8 cellular contexts compared by ENCODE assay signal in the genomic region with DNA sequence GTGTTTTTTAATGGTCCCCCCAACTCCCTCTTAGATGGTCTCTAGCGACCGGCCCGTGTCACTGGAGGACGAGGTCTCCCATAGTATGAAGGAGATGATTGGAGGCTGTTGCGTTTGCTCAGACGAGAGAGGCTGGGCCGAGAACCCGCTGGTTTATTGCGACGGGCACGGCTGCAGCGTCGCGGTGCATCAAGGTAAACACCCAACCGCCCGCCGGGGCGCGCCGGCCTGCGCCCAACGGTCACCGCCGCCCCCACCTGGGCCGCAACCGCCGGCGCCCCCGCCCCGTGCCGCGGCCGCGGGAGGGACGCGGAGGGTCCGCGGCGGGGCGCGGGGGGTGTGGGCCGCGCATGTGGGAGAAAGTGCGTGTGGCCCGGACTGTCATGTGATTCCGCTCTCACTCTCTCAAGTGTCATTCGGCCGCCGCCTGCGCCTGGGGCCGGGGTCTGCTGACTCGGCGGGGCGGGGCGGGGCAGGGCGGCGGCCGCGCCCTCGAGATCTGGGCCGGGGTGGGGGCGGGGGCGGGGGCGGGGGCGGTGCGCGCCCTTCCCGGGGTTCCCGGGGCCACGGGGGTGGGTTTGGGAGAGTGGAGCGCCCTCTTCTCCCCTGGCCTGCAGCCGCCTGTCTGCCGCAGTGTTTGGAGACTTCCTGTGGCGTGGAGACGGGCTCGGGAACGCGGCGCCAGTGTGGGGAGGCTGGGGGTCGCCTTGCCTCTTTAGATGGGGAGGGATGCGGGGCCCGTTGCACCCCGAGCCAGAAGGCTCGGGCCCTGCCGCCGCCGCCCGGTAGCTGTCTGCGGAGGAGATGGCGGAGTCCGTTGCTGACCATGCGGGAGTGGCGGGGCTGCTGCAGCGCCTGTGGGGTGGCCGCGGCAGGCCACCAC. TPM values are rescaled to one million over a fixed set of nuclear protein-coding genes. Genes with fewer than 3 reads are reported as not detected.
DNase-seq lines count a peak whose midpoint lies in the region; ATAC-seq and TF ChIP-seq lines count a peak whose summit lies in the region.

No MANE protein-coding gene starts in this region.

- H3K36me3 ChIP-seq in BJ (ENCODE audit: control insufficient read depth, insufficient read depth, low read length) (peaks cover 3% of the 10 kb centered on the region), right lobe of liver (peaks cover 0 to 36% (median 13%) of the 10 kb centered on the region in 4 donors)

- no peaks in the 10 kb centered on the region for H3K9me3 Mint-ChIP-seq in activated CD4-positive, alpha-beta T cell treated with anti-CD3 and anti-CD28 coated beads, Interleukin-2, amount 10 ng/mL, durations not matched to agents 24 days and 14 days

- 0 out of 2 replicates have a peak, but pooled peaks have one; percentile 8 for TF ChIP-seq CTCF in BJ (IDR thresholded peaks at IDR 0.05; ENCODE audit: insufficient read depth, low read depth, low read length)
- TF ChIP-seq CTCF in dorsolateral prefrontal cortex (IDR thresholded peaks at IDR 0.05 in 54 of 56, conservative IDR thresholded peaks at IDR 0.05 in 2 of 56; ENCODE audit: low read depth in 1 of 56, partially characterized antibody in 56 of 56): peak in 38 of 56 donors; percentile 12 to 59 (median 32)
- TF ChIP-seq CTCF in right lobe of liver (IDR thresholded peaks at IDR 0.05): peak in 1 of 4 donors; percentile 10

- peaks cover 5% of the 10 kb centered on the region for H3K27me3 Mint-ChIP-seq in activated CD4-positive, alpha-beta T cell treated with anti-CD3 and anti-CD28 coated beads, Interleukin-2, amount 10 ng/mL, durations not matched to agents 24 days and 14 days

- no peak for DNase-seq in BJ (ENCODE audit: low read depth)
- peak; percentile 40 for DNase-seq in LHCN-M2 (ENCODE audit: low read depth)
- peak; percentile 83 for DNase-seq in activated CD4-positive, alpha-beta T cell treated with anti-CD3 and anti-CD28 coated beads, Interleukin-2, amount 10 ng/mL, durations not matched to agents 24 days and 14 days
- DNase-seq in dorsolateral prefrontal cortex: peak in 7 of 10 donors; percentile 34 to 70 (median 48)
- peak; percentile 69 to 76 (median 72) for DNase-seq in right lobe of liver
- DNase-seq in stimulated activated CD8-positive, alpha-beta memory T cell treated with anti-CD3 and anti-CD28 coated beads, Interleukin-4, amount 100 ng/mL, for 24 hours (ENCODE audit: low read depth): peak; percentile 33
- no peak for DNase-seq in middle frontal gyrus (ENCODE audit: extremely low spot score, low spot score)

- H3K4me3 ChIP-seq in BJ (ENCODE audit: low read depth, low read length) (peak overlapping the region; percentile 84), dorsolateral prefrontal cortex (peak overlapping the region; percentile 56 to 91 (median 80)), right lobe of liver (peak overlapping the region; percentile 67 to 71 (median 68))

- H3K9me3 ChIP-seq in right lobe of liver: no peaks in the 10 kb centered on the region

- peak overlapping the region; percentile 88 for H3K4me3 Mint-ChIP-seq in activated CD4-positive, alpha-beta T cell treated with anti-CD3 and anti-CD28 coated beads, Interleukin-2, amount 10 ng/mL, durations not matched to agents 24 days and 14 days

- CTCF ChIA-PET in BJ (lab: Yijun Ruan, JAX): no interaction called here

- H3K27ac ChIP-seq in dorsolateral prefrontal cortex (peak overlapping the region; percentile 77 to 100 (median 99)), right lobe of liver (peak overlapping the region; percentile 66 to 91 (median 70))

- WGBS in right lobe of liver (ENCODE audit: insufficient coverage, low coverage, low lambda C conversion rate, missing lambda C conversion rate): 20% methylated on average over 1 of the region's 96 CpGs

- ATAC-seq in GM19372 (IDR thresholded peaks at IDR 0.05; ENCODE audit: low read depth, unreplicated experiment) (peak; percentile 21), right lobe of liver (peak; percentile 20 to 38 (median 30))

- intact Hi-C loops in activated CD4-positive, alpha-beta T cell treated with anti-CD3 and anti-CD28 coated beads, Interleukin-2, amount 10 ng/mL, durations not matched to agents 24 days and 14 days (cut with micrococcal nuclease): loop anchor here (1.0 to 5.0 kb wide), 4 partner anchors 17 to 717 kb away; no protein-coding TSS in a partner anchor
- intact Hi-C loops in dorsolateral prefrontal cortex (cut with DNase I) (loop anchor here (2.0 to 10.0 kb wide), 4 partner anchors 38 to 1560 kb away; a partner anchor contains a TSS), right lobe of liver (cut with DNase I) (no loop called here)

- H3K4me1 Mint-ChIP-seq in activated CD4-positive, alpha-beta T cell treated with anti-CD3 and anti-CD28 coated beads, Interleukin-2, amount 10 ng/mL, durations not matched to agents 24 days and 14 days: peaks cover 24% of the 10 kb centered on the region

- H3K36me3 Mint-ChIP-seq in activated CD4-positive, alpha-beta T cell treated with anti-CD3 and anti-CD28 coated beads, Interleukin-2, amount 10 ng/mL, durations not matched to agents 24 days and 14 days (ENCODE audit: low read depth): peaks cover 17% of the 10 kb centered on the region

- peaks cover 0 to 12% (median 3%) of the 10 kb centered on the region in 4 donors for H3K4me1 ChIP-seq in right lobe of liver

- POLR2A ChIA-PET in BJ (lab: Charles Lee): no interaction called here

- H3K27ac Mint-ChIP-seq in activated CD4-positive, alpha-beta T cell treated with anti-CD3 and anti-CD28 coated beads, Interleukin-2, amount 10 ng/mL, durations not matched to agents 24 days and 14 days: peak overlapping the region; percentile 88

- H3K27me3 ChIP-seq in BJ (ENCODE audit: control insufficient read depth, insufficient read depth, low read length) (no peaks in the 10 kb centered on the region), dorsolateral prefrontal cortex (no peaks in the 10 kb centered on the region), right lobe of liver (no peaks in the 10 kb centered on the region)

- TF ChIP-seq POLR2A in right lobe of liver (IDR thresholded peaks at IDR 0.05): no peak

RNA-seq across cellular contexts. Expression of a gene that starts 0.8 kb away (rescaled TPM):
- polyA plus RNA-seq in BJ (2011; rRNA removed): 30.2 and 32.4 TPM in 2 replicates
- polyA minus RNA-seq in BJ (2011; rRNA and poly(A)+ RNA removed): 42.3 and 44.4 TPM in 2 replicates
- total RNA-seq in LHCN-M2 (2014; rRNA removed): 15.0 and 23.3 TPM in 2 replicates
- polyA plus RNA-seq in LHCN-M2 (2012): 9.2 TPM
- total RNA-seq in activated CD4-positive, alpha-beta T cell treated with anti-CD3 and anti-CD28 coated beads, Interleukin-2, amount 10 ng/mL, durations not matched to agents 24 days and 14 days: 40.2 and 42.0 TPM in 2 replicates
- 10 to 100 TPM; 35.4 to 78.5 (median 55.3) TPM for total RNA-seq in dorsolateral prefrontal cortex
- total RNA-seq in right lobe of liver: 10 to 100 TPM; 15.8 to 49.4 (median 20.1) TPM

RNA-seq across cellular contexts. Expression of a gene that starts 9.4 kb away (rescaled TPM):
- 0.27 and 0.60 TPM in 2 replicates for polyA plus RNA-seq in BJ (2011; rRNA removed)
- 0.33 and 0.41 TPM in 2 replicates for polyA minus RNA-seq in BJ (2011; rRNA and poly(A)+ RNA removed)
- total RNA-seq in LHCN-M2 (2014; rRNA removed): 0.13 and 0.63 TPM in 2 replicates
- 0.09 TPM for polyA plus RNA-seq in LHCN-M2 (2012)
- total RNA-seq in activated CD4-positive, alpha-beta T cell treated with anti-CD3 and anti-CD28 coated beads, Interleukin-2, amount 10 ng/mL, durations not matched to agents 24 days and 14 days: 0.02 and 0.16 TPM in 2 replicates
- total RNA-seq in dorsolateral prefrontal cortex: 1 to 10 TPM; 2.0 to 8.9 (median 4.4) TPM
- total RNA-seq in right lobe of liver: 1 to 10 TPM in 5 of 6 experiments, under 1 TPM in 1; 0.31 to 3.9 (median 2.1) TPM

Comparison
In these comparisons a context has a peak if more than half of its experiments do, and no peak if none do; other contexts are left out.
1. DNase-seq: peak in LHCN-M2 (single experiment), activated CD4-positive, alpha-beta T cell treated with anti-CD3 and anti-CD28 coated beads, Interleukin-2, amount 10 ng/mL, durations not matched to agents 24 days and 14 days (single experiment), dorsolateral prefrontal cortex (7 of 10), right lobe of liver (3 of 3) and stimulated activated CD8-positive, alpha-beta memory T cell treated with anti-CD3 and anti-CD28 coated beads, Interleukin-4, amount 100 ng/mL, for 24 hours (single experiment); none in BJ (single experiment) and middle frontal gyrus (single experiment).
2. intact Hi-C loops: an anchor here in activated CD4-positive, alpha-beta T cell treated with anti-CD3 and anti-CD28 coated beads, Interleukin-2, amount 10 ng/mL, durations not matched to agents 24 days and 14 days (1.0 to 5.0 kb wide) and dorsolateral prefrontal cortex (2.0 to 10.0 kb wide); none called in right lobe of liver.
3. Peak in every context shown above with its lines, with median percentiles within 50 percentile points of each other: H3K4me3 ChIP-seq.